In genomic region chr1:59126361-59126760, GRCh38 we compare ENCODE assay signal across 20 cellular contexts.
"Had no signal": no experiment of that assay in that cellular context is flagged by ENCODE, and none has a peak within 500 bp of the region (broad histone marks: within the 10 kb centered on the region; RNA-seq: fewer than 3 reads in every experiment).

No MANE protein-coding gene starts in this region.

- H3K4me1 Mint-ChIP-seq: endodermal cell had no signal

- H3K36me3 ChIP-seq: colonic mucosa, gastrocnemius medialis, heart left ventricle, left lung, ovary, tibial nerve had no signal

- H3K27ac Mint-ChIP-seq: activated CD4-positive, alpha-beta memory T cell treated with anti-CD3 and anti-CD28 coated beads, Interleukin-2, amount 10 ng/mL, durations not matched to agents 7 days and 5 days; activated CD8-positive, alpha-beta memory T cell treated with anti-CD3 and anti-CD28 coated beads, Interleukin-2, amount 10 ng/mL, durations not matched to agents 7 days and 5 days; activated naive CD4-positive, alpha-beta T cell treated with anti-CD3 and anti-CD28 coated beads for 36 hours; endodermal cell; stimulated activated naive CD8-positive, alpha-beta T cell treated with anti-CD3 and anti-CD28 coated beads, Interleukin-15, Interleukin-2, amounts not matched to agents 100 ng/mL and 50 ng/mL, for 24 hours; T-cell had no signal

- H3K4me1 ChIP-seq: colonic mucosa, left lung, tibial nerve had no signal

- ATAC-seq: activated CD8-positive, alpha-beta memory T cell treated with anti-CD3 and anti-CD28 coated beads, Interleukin-2, amount 10 ng/mL, durations not matched to agents 7 days and 5 days; gastrocnemius medialis; heart left ventricle; left lung; psoas muscle; right cardiac atrium; T-cell had no signal

- H3K9me3 ChIP-seq: colonic mucosa, gastrocnemius medialis, heart left ventricle, left lung, ovary, psoas muscle, tibial nerve had no signal

- H3K36me3 Mint-ChIP-seq: T-cell had no signal

- DNase-seq: activated CD4-positive, alpha-beta memory T cell treated with anti-CD3 and anti-CD28 coated beads, Interleukin-2, amount 10 ng/mL, durations not matched to agents 7 days and 5 days; activated CD4-positive, CD25-positive, alpha-beta regulatory T cell; activated CD8-positive, alpha-beta memory T cell treated with anti-CD3 and anti-CD28 coated beads, Interleukin-2, amount 10 ng/mL, durations not matched to agents 7 days and 5 days; activated naive CD4-positive, alpha-beta T cell treated with anti-CD3 and anti-CD28 coated beads for 36 hours; activated T-cell treated with anti-CD3 and anti-CD28 coated beads, Interleukin-2, amount 50 U/mL, for 1 hour; colonic mucosa; endodermal cell; gastrocnemius medialis; heart left ventricle; left lung; ovary; psoas muscle; right cardiac atrium; stimulated activated CD4-positive, alpha-beta T cell treated with anti-CD3 and anti-CD28 coated beads, Interleukin-15, amount 100 ng/mL, for 24 hours; stimulated activated CD4-positive, alpha-beta T cell treated with anti-CD3 and anti-CD28 coated beads, Interleukin-2, amount 100 ng/mL, for 48 hours; T-cell; T-helper 9 cell had no signal

- H3K27ac ChIP-seq: colonic mucosa, epithelial cell of prostate, gastrocnemius medialis, heart left ventricle, left lung, ovary, psoas muscle, tibial nerve had no signal

- H3K4me3 Mint-ChIP-seq: activated CD4-positive, alpha-beta memory T cell treated with anti-CD3 and anti-CD28 coated beads, Interleukin-2, amount 10 ng/mL, durations not matched to agents 7 days and 5 days; activated CD8-positive, alpha-beta memory T cell treated with anti-CD3 and anti-CD28 coated beads, Interleukin-2, amount 10 ng/mL, durations not matched to agents 7 days and 5 days; activated naive CD4-positive, alpha-beta T cell treated with anti-CD3 and anti-CD28 coated beads for 36 hours; endodermal cell; stimulated activated naive CD8-positive, alpha-beta T cell treated with anti-CD3 and anti-CD28 coated beads, Interleukin-15, Interleukin-2, amounts not matched to agents 100 ng/mL and 50 ng/mL, for 24 hours; T-cell had no signal

- H3K4me3 ChIP-seq: colonic mucosa, gastrocnemius medialis, heart left ventricle, left lung, ovary, psoas muscle, tibial nerve had no signal

- H3K9me3 Mint-ChIP-seq: activated CD4-positive, alpha-beta memory T cell treated with anti-CD3 and anti-CD28 coated beads, Interleukin-2, amount 10 ng/mL, durations not matched to agents 7 days and 5 days; activated naive CD4-positive, alpha-beta T cell treated with anti-CD3 and anti-CD28 coated beads for 36 hours had no signal
